ENCODE assay signal across 1 cellular context in the genomic region with DNA sequence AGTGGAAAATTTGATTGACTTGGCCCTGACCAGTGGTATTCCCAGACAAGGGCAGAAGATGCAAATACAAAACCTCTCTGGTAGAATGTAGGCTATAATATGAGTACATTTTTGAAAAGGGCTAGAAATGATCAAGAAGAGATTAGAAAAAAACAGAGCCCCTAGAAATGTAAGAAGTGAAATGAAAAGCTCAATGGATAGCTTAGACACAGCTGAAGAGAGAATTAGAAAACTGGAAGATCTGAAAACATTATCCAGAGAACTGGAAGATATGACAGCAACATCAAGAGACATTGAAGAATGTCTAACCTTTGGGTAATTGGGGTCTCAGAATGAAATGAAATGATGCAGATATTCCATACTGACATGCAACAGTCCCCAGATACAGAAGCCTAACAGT.
TF ChIP-seq lines count a peak whose summit lies in the region.

No MANE protein-coding gene starts in this region.

TF ChIP-seq in K562, 482 proteins besides CTCF, POLR2A, EP300 and RAD21 (continued from another document):
- TF ChIP-seq ELF4 (CRISPR knock-in tag; IDR thresholded peaks at IDR 0.05) (no peak), CBX3 (IDR thresholded peaks at IDR 0.05; ENCODE audit: borderline replicate concordance in 1 of 2, low read length in 2 of 2) (peak in 1 of 2 experiments; percentile 94; a peak in 2 of 3 replicates), RFX5 (IDR thresholded peaks at IDR 0.05; ENCODE audit: low read depth, low read length) (no peak), TRIM24 (IDR thresholded peaks at IDR 0.05) (peak in 1 of 2 experiments; percentile 25; a peak in 1 of 4 replicates), SIN3B (IDR thresholded peaks at IDR 0.05; ENCODE audit: low read depth) (no peak), NR2C1 (IDR thresholded peaks at IDR 0.05) (no peak), NR2C1 (tag; IDR thresholded peaks at IDR 0.05) (no peak), CBX5 (IDR thresholded peaks at IDR 0.05; ENCODE audit: borderline replicate concordance, low read depth) (peak; percentile 73), TRIM28 (IDR thresholded peaks at IDR 0.05) (peak; percentile 80; the same call in 1 of the 2 replicates), SMARCE1 (IDR thresholded peaks at IDR 0.05) (no peak), TAL1 (IDR thresholded peaks at IDR 0.05) (no peak), SPI1 (IDR thresholded peaks at IDR 0.05; ENCODE audit: borderline replicate concordance, low read depth, low read length) (no peak), MAFG (tag; conservative IDR thresholded peaks at IDR 0.05) (no peak), CBX8 (IDR thresholded peaks at IDR 0.05; ENCODE audit: borderline replicate concordance, extremely low read depth, low read depth, low read length, poor library complexity, severe bottlenecking) (no peak), ZNF134 (CRISPR knock-in tag; conservative IDR thresholded peaks at IDR 0.05) (no peak), THAP7 (CRISPR knock-in tag; IDR thresholded peaks at IDR 0.05) (no peak), MECOM (CRISPR knock-in tag; IDR thresholded peaks at IDR 0.05) (no peak), U2AF1 (optimal IDR thresholded peaks at IDR 0.05; ENCODE audit: low read depth, low read length) (no peak), ZNF583 (CRISPR knock-in tag; IDR thresholded peaks at IDR 0.05) (no peak), BCLAF1 (IDR thresholded peaks at IDR 0.05; ENCODE audit: borderline replicate concordance in 1 of 2, control insufficient read depth in 1 of 2, low read depth in 2 of 2, low read length in 1 of 2) (no peak), ZNF41 (CRISPR knock-in tag; conservative IDR thresholded peaks at IDR 0.05) (no peak), NBN (IDR thresholded peaks at IDR 0.05; ENCODE audit: low read depth) (no peak)
- TF ChIP-seq, protein P1, sequence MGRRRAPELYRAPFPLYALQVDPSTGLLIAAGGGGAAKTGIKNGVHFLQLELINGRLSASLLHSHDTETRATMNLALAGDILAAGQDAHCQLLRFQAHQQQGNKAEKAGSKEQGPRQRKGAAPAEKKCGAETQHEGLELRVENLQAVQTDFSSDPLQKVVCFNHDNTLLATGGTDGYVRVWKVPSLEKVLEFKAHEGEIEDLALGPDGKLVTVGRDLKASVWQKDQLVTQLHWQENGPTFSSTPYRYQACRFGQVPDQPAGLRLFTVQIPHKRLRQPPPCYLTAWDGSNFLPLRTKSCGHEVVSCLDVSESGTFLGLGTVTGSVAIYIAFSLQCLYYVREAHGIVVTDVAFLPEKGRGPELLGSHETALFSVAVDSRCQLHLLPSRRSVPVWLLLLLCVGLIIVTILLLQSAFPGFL (CRISPR knock-in tag; IDR thresholded peaks at IDR 0.05): no peak
- TF ChIP-seq, protein P2, sequence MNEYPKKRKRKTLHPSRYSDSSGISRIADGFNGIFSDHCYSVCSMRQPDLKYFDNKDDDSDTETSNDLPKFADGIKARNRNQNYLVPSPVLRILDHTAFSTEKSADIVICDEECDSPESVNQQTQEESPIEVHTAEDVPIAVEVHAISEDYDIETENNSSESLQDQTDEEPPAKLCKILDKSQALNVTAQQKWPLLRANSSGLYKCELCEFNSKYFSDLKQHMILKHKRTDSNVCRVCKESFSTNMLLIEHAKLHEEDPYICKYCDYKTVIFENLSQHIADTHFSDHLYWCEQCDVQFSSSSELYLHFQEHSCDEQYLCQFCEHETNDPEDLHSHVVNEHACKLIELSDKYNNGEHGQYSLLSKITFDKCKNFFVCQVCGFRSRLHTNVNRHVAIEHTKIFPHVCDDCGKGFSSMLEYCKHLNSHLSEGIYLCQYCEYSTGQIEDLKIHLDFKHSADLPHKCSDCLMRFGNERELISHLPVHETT (CRISPR knock-in tag; conservative IDR thresholded peaks at IDR 0.05 in 1 of 2, IDR thresholded peaks at IDR 0.05 in 1 of 2): no peak
- TF ChIP-seq, protein P3, sequence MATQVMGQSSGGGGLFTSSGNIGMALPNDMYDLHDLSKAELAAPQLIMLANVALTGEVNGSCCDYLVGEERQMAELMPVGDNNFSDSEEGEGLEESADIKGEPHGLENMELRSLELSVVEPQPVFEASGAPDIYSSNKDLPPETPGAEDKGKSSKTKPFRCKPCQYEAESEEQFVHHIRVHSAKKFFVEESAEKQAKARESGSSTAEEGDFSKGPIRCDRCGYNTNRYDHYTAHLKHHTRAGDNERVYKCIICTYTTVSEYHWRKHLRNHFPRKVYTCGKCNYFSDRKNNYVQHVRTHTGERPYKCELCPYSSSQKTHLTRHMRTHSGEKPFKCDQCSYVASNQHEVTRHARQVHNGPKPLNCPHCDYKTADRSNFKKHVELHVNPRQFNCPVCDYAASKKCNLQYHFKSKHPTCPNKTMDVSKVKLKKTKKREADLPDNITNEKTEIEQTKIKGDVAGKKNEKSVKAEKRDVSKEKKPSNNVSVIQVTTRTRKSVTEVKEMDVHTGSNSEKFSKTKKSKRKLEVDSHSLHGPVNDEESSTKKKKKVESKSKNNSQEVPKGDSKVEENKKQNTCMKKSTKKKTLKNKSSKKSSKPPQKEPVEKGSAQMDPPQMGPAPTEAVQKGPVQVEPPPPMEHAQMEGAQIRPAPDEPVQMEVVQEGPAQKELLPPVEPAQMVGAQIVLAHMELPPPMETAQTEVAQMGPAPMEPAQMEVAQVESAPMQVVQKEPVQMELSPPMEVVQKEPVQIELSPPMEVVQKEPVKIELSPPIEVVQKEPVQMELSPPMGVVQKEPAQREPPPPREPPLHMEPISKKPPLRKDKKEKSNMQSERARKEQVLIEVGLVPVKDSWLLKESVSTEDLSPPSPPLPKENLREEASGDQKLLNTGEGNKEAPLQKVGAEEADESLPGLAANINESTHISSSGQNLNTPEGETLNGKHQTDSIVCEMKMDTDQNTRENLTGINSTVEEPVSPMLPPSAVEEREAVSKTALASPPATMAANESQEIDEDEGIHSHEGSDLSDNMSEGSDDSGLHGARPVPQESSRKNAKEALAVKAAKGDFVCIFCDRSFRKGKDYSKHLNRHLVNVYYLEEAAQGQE (CRISPR knock-in tag; IDR thresholded peaks at IDR 0.05; ENCODE audit: low read depth): no peak
TF ChIP-seq in K562: peak in this region for 7.
